In the genomic region with DNA sequence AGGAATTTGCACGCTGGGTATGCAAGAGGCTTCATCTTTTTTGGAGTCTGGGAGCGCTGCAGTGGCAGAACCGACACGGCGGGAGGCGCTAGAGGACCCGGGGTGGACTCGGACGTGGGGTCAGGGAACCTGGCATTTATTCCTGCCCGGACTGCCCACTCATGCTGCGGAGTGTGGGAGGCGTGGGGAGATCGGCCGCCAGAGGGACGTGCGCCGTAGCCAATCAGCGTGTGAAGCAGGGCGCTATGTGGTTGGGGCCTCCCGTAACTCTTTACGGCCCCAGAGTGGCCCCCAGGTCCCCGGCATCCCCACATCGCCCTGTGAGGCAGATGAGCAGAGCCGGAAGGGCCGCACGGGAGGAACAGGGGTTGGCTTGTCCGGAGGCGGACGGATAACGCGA, we compare ENCODE assay signal across 1 cellular context.
TF ChIP-seq lines count a peak whose summit lies in the region.

No MANE protein-coding gene starts in this region.

TF ChIP-seq in IMR-90, 13 proteins besides CTCF, POLR2A, EP300 and RAD21:
- TF ChIP-seq SMC3 (IDR thresholded peaks at IDR 0.05; ENCODE audit: low read depth, low read length) (no peak), NFE2L2 (IDR thresholded peaks at IDR 0.05; ENCODE audit: low read depth, low read length) (no peak), CEBPB (IDR thresholded peaks at IDR 0.05; ENCODE audit: low read depth, low read length) (no peak), MXI1 (IDR thresholded peaks at IDR 0.05; ENCODE audit: borderline replicate concordance, low read depth, low read length) (no peak), RCOR1 (IDR thresholded peaks at IDR 0.05; ENCODE audit: insufficient replicate concordance, low read length) (no peak), CHD1 (IDR thresholded peaks at IDR 0.05; ENCODE audit: low read depth, low read length) (no peak), BHLHE40 (IDR thresholded peaks at IDR 0.05; ENCODE audit: low read depth, low read length) (no peak), RFX5 (IDR thresholded peaks at IDR 0.05; ENCODE audit: low read depth, low read length) (no peak), MAFK (IDR thresholded peaks at IDR 0.05; ENCODE audit: low read depth, low read length) (no peak), FOS (IDR thresholded peaks at IDR 0.05; ENCODE audit: low read depth, low read length) (no peak)
- TF ChIP-seq, protein P1, sequence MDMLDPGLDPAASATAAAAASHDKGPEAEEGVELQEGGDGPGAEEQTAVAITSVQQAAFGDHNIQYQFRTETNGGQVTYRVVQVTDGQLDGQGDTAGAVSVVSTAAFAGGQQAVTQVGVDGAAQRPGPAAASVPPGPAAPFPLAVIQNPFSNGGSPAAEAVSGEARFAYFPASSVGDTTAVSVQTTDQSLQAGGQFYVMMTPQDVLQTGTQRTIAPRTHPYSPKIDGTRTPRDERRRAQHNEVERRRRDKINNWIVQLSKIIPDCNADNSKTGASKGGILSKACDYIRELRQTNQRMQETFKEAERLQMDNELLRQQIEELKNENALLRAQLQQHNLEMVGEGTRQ (IDR thresholded peaks at IDR 0.05; ENCODE audit: low read depth, low read length): no peak
- TF ChIP-seq, protein P2, sequence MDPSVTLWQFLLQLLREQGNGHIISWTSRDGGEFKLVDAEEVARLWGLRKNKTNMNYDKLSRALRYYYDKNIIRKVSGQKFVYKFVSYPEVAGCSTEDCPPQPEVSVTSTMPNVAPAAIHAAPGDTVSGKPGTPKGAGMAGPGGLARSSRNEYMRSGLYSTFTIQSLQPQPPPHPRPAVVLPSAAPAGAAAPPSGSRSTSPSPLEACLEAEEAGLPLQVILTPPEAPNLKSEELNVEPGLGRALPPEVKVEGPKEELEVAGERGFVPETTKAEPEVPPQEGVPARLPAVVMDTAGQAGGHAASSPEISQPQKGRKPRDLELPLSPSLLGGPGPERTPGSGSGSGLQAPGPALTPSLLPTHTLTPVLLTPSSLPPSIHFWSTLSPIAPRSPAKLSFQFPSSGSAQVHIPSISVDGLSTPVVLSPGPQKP (IDR thresholded peaks at IDR 0.05; ENCODE audit: borderline replicate concordance, low read depth, low read length): no peak
TF ChIP-seq in IMR-90: peak in this region for 0.
